ENCODE assay signal across 17 cellular contexts in genomic region chr5:144944936-144945335, GRCh38.
DNase-seq lines count a peak whose midpoint lies in the region; ATAC-seq and TF ChIP-seq lines count a peak whose summit lies in the region.
"Had no signal": no experiment of that assay in that cellular context is flagged by ENCODE, and none has a peak within 500 bp of the region (broad histone marks: within the 10 kb centered on the region; RNA-seq: fewer than 3 reads in every experiment).

No MANE protein-coding gene starts in this region.

- H3K36me3 ChIP-seq in OCI-LY7 (ENCODE audit: insufficient read depth, low read length) (no peaks in the 10 kb centered on the region), H7 (replicated peaks; ENCODE audit: control insufficient read depth, insufficient read depth, low read length) (no peaks in the 10 kb centered on the region)
- H3K36me3 ChIP-seq: BLaER1 had no signal

- no peaks in the 10 kb centered on the region for H3K27me3 ChIP-seq in H7 (ENCODE audit: control insufficient read depth, insufficient read depth, low read length)
- H3K27me3 ChIP-seq: BLaER1 had no signal

- DNase-seq in NCI-H1105 treated with DMSO at 0.1 percent for 48 hours (lab: John Stamatoyannopoulos, UW): peak; percentile 1
- no peak for DNase-seq in NCI-H1105 (lab: John Stamatoyannopoulos, UW)
- DNase-seq in EH (ENCODE audit: low read depth): peak; percentile 18
- DNase-seq in OCI-LY7 (ENCODE audit: low spot score): no peak
- peak; percentile 4 for DNase-seq in left kidney (ENCODE audit: low read depth, low spot score)
- no peak for DNase-seq in H7
- DNase-seq: MV-4-11; NCI-H1694; NCI-H524; NK-92 treated with Interleukin-12 subunit alpha and Interleukin-12 subunit beta, amount 100 ng/mL, for 24 hours; OCI-M1; SHP77 treated with DMSO at 0.1 percent for 48 hours; T-helper 17 cell had no signal

- peak overlapping the region; percentile 45; the same call in 1 of the 2 replicates for H2AFZ ChIP-seq in OCI-LY7 (ENCODE audit: low read length)

- no peaks in the 10 kb centered on the region for H4K20me1 ChIP-seq in OCI-LY7 (ENCODE audit: insufficient read depth, low read length)
- H4K20me1 ChIP-seq: BLaER1 had no signal

- no peak overlapping the region for H3K4me3 ChIP-seq in OCI-LY7 (ENCODE audit: low read depth, low read length, poor library complexity, severe bottlenecking)
- H3K4me3 ChIP-seq in H7 (ENCODE audit: insufficient read depth, low read depth, low read length): no peak overlapping the region
- H3K4me3 ChIP-seq: BLaER1, K562 had no signal

- peaks cover 8% of the 10 kb centered on the region for H3K4me1 ChIP-seq in OCI-LY7 (ENCODE audit: insufficient read depth, low read length, poor library complexity, severe bottlenecking)
- H3K4me1 ChIP-seq: BLaER1 had no signal

- intact Hi-C loops in OCI-LY7 (cut with micrococcal nuclease; ENCODE audit: unreplicated experiment): no loop called here

- H3K4me2 ChIP-seq in OCI-LY7 (ENCODE audit: low read length): no peak overlapping the region; the same call in 1 of the 2 replicates
- H3K4me2 ChIP-seq: BLaER1 had no signal

- no TSS peak for BruUV-seq in OCI-LY7 (replicated peaks; lab: Mats Ljungman, UMichigan)

- POLR2A ChIA-PET in OCI-LY7 (lab: Charles Lee): interaction anchor here (1.1 to 1.5 kb wide), 3 partner anchors 9 to 32 kb away, joined by 3 to 6 read pairs (median 4); no protein-coding TSS in a partner anchor

- no peak for TF ChIP-seq CTCF in OCI-LY7 (conservative IDR thresholded peaks at IDR 0.05; ENCODE audit: low read length)

- no peak overlapping the region for H3K27ac ChIP-seq in OCI-LY7 (ENCODE audit: low read depth, low read length, poor library complexity, severe bottlenecking)
- H3K27ac ChIP-seq: BLaER1 had no signal

- CTCF ChIA-PET in OCI-LY7 (lab: Charles Lee; ENCODE audit: unreplicated experiment): no interaction called here

- no peaks in the 10 kb centered on the region for H3K79me2 ChIP-seq in OCI-LY7 (ENCODE audit: insufficient read depth, low read depth, low read length)

- no peak for ATAC-seq in HG03045 (IDR thresholded peaks at IDR 0.05; ENCODE audit: unreplicated experiment)
- ATAC-seq in HG03520 (IDR thresholded peaks at IDR 0.05; ENCODE audit: unreplicated experiment): no peak
- ATAC-seq: K562, T-helper 17 cell had no signal

- H3K9me2 ChIP-seq in OCI-LY7 (ENCODE audit: insufficient read depth, low read length): no peaks in the 10 kb centered on the region

- H3K9me3 ChIP-seq in OCI-LY7 (ENCODE audit: low read length): no peaks in the 10 kb centered on the region
- H3K9me3 ChIP-seq: BLaER1 had no signal

Comparison
In these comparisons a context has a peak if more than half of its experiments do, and no peak if none do; other contexts are left out.
1. DNase-seq: peak in NCI-H1105 treated with DMSO at 0.1 percent for 48 hours (single experiment), EH (single experiment) and left kidney (single experiment); none in NCI-H1105 (single experiment), OCI-LY7 (single experiment) and H7 (single experiment).